ENCODE assay signal across 12 cellular contexts in the genomic region with DNA sequence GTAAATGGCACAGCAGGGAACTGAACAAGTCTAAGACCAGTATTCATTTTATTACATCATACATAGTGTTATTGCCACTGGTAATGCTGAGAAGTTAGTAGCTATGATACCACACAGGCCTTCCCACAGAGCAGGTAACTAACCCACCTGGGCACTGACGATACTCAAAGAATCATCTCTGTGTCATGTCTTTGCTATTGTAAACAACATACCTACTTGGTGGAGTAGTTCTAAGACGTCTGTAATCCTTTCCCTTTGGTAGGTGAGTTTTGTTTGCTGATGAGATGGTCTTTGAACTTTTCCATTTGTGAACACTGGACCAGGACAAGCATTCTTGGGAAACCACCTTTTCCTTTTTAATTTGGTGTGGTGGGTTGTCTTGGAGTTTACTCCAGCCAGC. TPM values are rescaled to one million over a fixed set of nuclear protein-coding genes. Genes with fewer than 3 reads are reported as not detected.
DNase-seq lines count a peak whose midpoint lies in the region; ATAC-seq, FAIRE-seq and TF ChIP-seq lines count a peak whose summit lies in the region.
"Had no signal": no experiment of that assay in that cellular context is flagged by ENCODE, and none has a peak within 500 bp of the region (broad histone marks: within the 10 kb centered on the region; RNA-seq: fewer than 3 reads in every experiment).

No MANE protein-coding gene starts in this region.

- no peak for TF ChIP-seq RAD21 in K562 (CRISPR knock-in tag; conservative IDR thresholded peaks at IDR 0.05 in 1 of 2, IDR thresholded peaks at IDR 0.05 in 1 of 2)

- H3K27me3 ChIP-seq in DOHH2 (ENCODE audit: control insufficient read depth, low read length) = no peaks in the 10 kb centered on the region
- no peaks in the 10 kb centered on the region for H3K27me3 ChIP-seq in MM.1S (replicated peaks; ENCODE audit: insufficient read depth, low read length)
- H3K27me3 ChIP-seq in K562 (ENCODE audit: control insufficient read depth in 2 of 2, insufficient read depth in 2 of 2, low read length in 2 of 2) = no peaks in the 10 kb centered on the region
- no peaks in the 10 kb centered on the region for H3K27me3 ChIP-seq in right lobe of liver
- no peaks in the 10 kb centered on the region for H3K27me3 ChIP-seq in body of pancreas
- H3K27me3 ChIP-seq: tibial nerve had no signal

- H3K9me3 ChIP-seq in DOHH2 (ENCODE audit: control insufficient read depth, insufficient read depth, low read length) (no peaks in the 10 kb centered on the region), MM.1S (replicated peaks; ENCODE audit: insufficient read depth, low read length) (no peaks in the 10 kb centered on the region), K562 (replicated peaks; ENCODE audit: control insufficient read depth, insufficient read depth, low read depth, low read length) (no peaks in the 10 kb centered on the region), right lobe of liver (no peaks in the 10 kb centered on the region), body of pancreas (no peaks in the 10 kb centered on the region)
- H3K9me3 ChIP-seq: tibial nerve had no signal

- in situ Hi-C loops in K562 (cut with MboI) = no loop called here

- CTCF ChIA-PET in K562 (lab: Yijun Ruan, JAX; ENCODE audit: low intra/inter-chr PET ratio) = no interaction called here

- H3K4me1 ChIP-seq in DOHH2 (ENCODE audit: control insufficient read depth, low read length) = peaks cover 78% of the 10 kb centered on the region
- peaks cover 25% of the 10 kb centered on the region for H3K4me1 ChIP-seq in MM.1S (ENCODE audit: low read length)
- H3K4me1 ChIP-seq in K562 (replicated peaks in 1 of 2; ENCODE audit: control insufficient read depth in 2 of 2, insufficient read depth in 2 of 2, low read length in 2 of 2) = no peaks in the 10 kb centered on the region
- H3K4me1 ChIP-seq in right lobe of liver = peaks cover 0 to 28% (median 8%) of the 10 kb centered on the region in 4 donors
- no peaks in the 10 kb centered on the region for H3K4me1 ChIP-seq in body of pancreas

- peaks cover 85% of the 10 kb centered on the region for H3K36me3 ChIP-seq in DOHH2 (ENCODE audit: control insufficient read depth, low read length)
- H3K36me3 ChIP-seq in MM.1S (replicated peaks; ENCODE audit: insufficient read depth, low read length) = peaks cover 12% of the 10 kb centered on the region; the same call in 1 of the 2 replicates
- H3K36me3 ChIP-seq in K562 (ENCODE audit: control insufficient read depth, insufficient read depth, low read length) = peaks cover 97% of the 10 kb centered on the region
- peaks cover 0 to 9% (median 0%) of the 10 kb centered on the region in 4 donors for H3K36me3 ChIP-seq in right lobe of liver
- H3K36me3 ChIP-seq in body of pancreas (replicated peaks in 1 of 2; ENCODE audit: insufficient read depth in 1 of 2, low read depth in 2 of 2) = no peaks in the 10 kb centered on the region

- H3K79me2 ChIP-seq in DOHH2 (ENCODE audit: control insufficient read depth, low read length) (peaks cover 29% of the 10 kb centered on the region), MM.1S (ENCODE audit: low read length) (peaks cover 28% of the 10 kb centered on the region), K562 (ENCODE audit: control insufficient read depth, insufficient read depth, low read length) (no peaks in the 10 kb centered on the region)

- H3F3A ChIP-seq in DOHH2 (ENCODE audit: control insufficient read depth, insufficient read depth) (peaks cover 29% of the 10 kb centered on the region), MM.1S (ENCODE audit: insufficient read depth, low read length) (peaks cover 30% of the 10 kb centered on the region)

- TF ChIP-seq POLR2A in K562 (conservative IDR thresholded peaks at IDR 0.05) (no peak), right lobe of liver (IDR thresholded peaks at IDR 0.05) (no peak), body of pancreas (IDR thresholded peaks at IDR 0.05) (no peak)

- no peak for DNase-seq in MM.1S
- no peak for DNase-seq in K562 (ENCODE audit: extremely low read depth in 1 of 4, low spot score in 3 of 4)
- DNase-seq in right lobe of liver = no peak
- DNase-seq in body of pancreas = no peak
- DNase-seq in 8988T = no peak
- DNase-seq in DMS53 treated with DMSO at 0.1 percent for 48 hours (lab: John Stamatoyannopoulos, UW; ENCODE audit: unreplicated experiment) = no peak
- no peak for DNase-seq in SKM-1 (lab: John Stamatoyannopoulos, UW; ENCODE audit: unreplicated experiment)
- DNase-seq: NCI-H446 had no signal

- H4K20me1 ChIP-seq in DOHH2 (ENCODE audit: control insufficient read depth, insufficient read depth, low read depth, low read length) (no peaks in the 10 kb centered on the region), MM.1S (ENCODE audit: insufficient read depth, low read length) (no peaks in the 10 kb centered on the region), K562 (replicated peaks; ENCODE audit: control insufficient read depth, insufficient read depth, low read length) (no peaks in the 10 kb centered on the region)

- H3K4me2 ChIP-seq in DOHH2 (ENCODE audit: low read length) = peak overlapping the region; percentile 84
- peak overlapping the region; percentile 42 for H3K4me2 ChIP-seq in MM.1S (ENCODE audit: low read depth, low read length)
- no peak overlapping the region for H3K4me2 ChIP-seq in K562 (ENCODE audit: insufficient read depth, low read length)

- WGBS in K562 (ENCODE audit: insufficient coverage, low coverage, missing lambda C conversion rate) = 90% methylated on average over 2 of the region's 2 CpGs
- 49% methylated on average over 2 of the region's 2 CpGs for WGBS in right lobe of liver (ENCODE audit: insufficient coverage, low coverage, low lambda C conversion rate, missing lambda C conversion rate)
- WGBS in body of pancreas, 2 donors = 53 to 67% methylated on average over 2 of the region's 2 CpGs

- POLR2A ChIA-PET in K562 (lab: Yijun Ruan, JAX) = no interaction called here

- no peak for TF ChIP-seq EP300 in K562 (IDR thresholded peaks at IDR 0.05; ENCODE audit: low read length)

- peak overlapping the region; percentile 63 for H3K4me3 ChIP-seq in DOHH2 (ENCODE audit: low read length)
- peak overlapping the region; percentile 28; the same call in 1 of the 2 replicates for H3K4me3 ChIP-seq in MM.1S (ENCODE audit: low read length)
- no peak overlapping the region for H3K4me3 ChIP-seq in K562
- H3K4me3 ChIP-seq in right lobe of liver = no peak overlapping the region
- no peak overlapping the region for H3K4me3 ChIP-seq in body of pancreas
- H3K4me3 ChIP-seq: tibial nerve had no signal

- peak; percentile 40 for FAIRE-seq in K562 (lab: Jason Lieb, UNC)
- FAIRE-seq: colon, D721Med had no signal

- no TSS peak for BruUV-seq in K562 (replicated peaks; lab: Mats Ljungman, UMichigan)

- no peaks in the 10 kb centered on the region for H3K9me2 ChIP-seq in DOHH2 (replicated peaks; ENCODE audit: control insufficient read depth, low read length)
- H3K9me2 ChIP-seq in MM.1S (replicated peaks; ENCODE audit: insufficient read depth, low read length) = no peaks in the 10 kb centered on the region

- intact Hi-C loops in K562 (cut with micrococcal nuclease) = no loop called here
- intact Hi-C loops in right lobe of liver (cut with DNase I) = no loop called here
- intact Hi-C loops in body of pancreas (cut with DNase I) = no loop called here

- peak overlapping the region; percentile 44 for H3K9ac ChIP-seq in MM.1S (ENCODE audit: low read length)
- no peak overlapping the region for H3K9ac ChIP-seq in K562 (ENCODE audit: insufficient read depth in 1 of 2, low read depth in 2 of 2, low read length in 2 of 2)

- TF ChIP-seq CTCF in DOHH2 (IDR thresholded peaks at IDR 0.05; ENCODE audit: low read depth, low read length, poor library complexity, severe bottlenecking) (no peak), MM.1S (IDR thresholded peaks at IDR 0.05; ENCODE audit: low read length) (no peak), K562 (IDR thresholded peaks at IDR 0.05 in 2 of 3, conservative IDR thresholded peaks at IDR 0.05 in 1 of 3; ENCODE audit: insufficient read depth in 2 of 3, low read depth in 1 of 3, low read length in 3 of 3) (no peak), right lobe of liver (IDR thresholded peaks at IDR 0.05) (no peak), body of pancreas (IDR thresholded peaks at IDR 0.05) (no peak)

- no peak overlapping the region for H2AFZ ChIP-seq in MM.1S (ENCODE audit: low read length)
- H2AFZ ChIP-seq in K562 (ENCODE audit: low read depth, low read length) = no peak overlapping the region

- ATAC-seq in K562 (no peak), right lobe of liver (peak in 1 of 4 donors; percentile 34), body of pancreas (no peak)

- H3K27ac ChIP-seq in DOHH2 (ENCODE audit: low read depth, low read length) (peak overlapping the region; percentile 97), MM.1S (ENCODE audit: low read length) (peak overlapping the region; percentile 89), K562 (ENCODE audit: extremely low read depth, low read depth, low read length) (no peak overlapping the region), right lobe of liver (peak overlapping the region in 2 of 3 donors; percentile 5 to 6), body of pancreas (no peak overlapping the region)

- H3K9me1 ChIP-seq in K562 (ENCODE audit: control insufficient read depth, insufficient read depth, low read length) = no peaks in the 10 kb centered on the region

RNA-seq across cellular contexts. Expression of a gene that starts 40.9 kb away (rescaled TPM):
- 36.2 and 51.4 TPM in 2 replicates for total RNA-seq in K562 (2011; cell fraction: chromatin; rRNA removed; ENCODE audit: low replicate concordance)
- total RNA-seq in K562 (2011; cell fraction: nucleolus; rRNA removed) = 23.7 and 29.5 TPM in 2 replicates
- total RNA-seq in K562 (2011; cell fraction: nucleoplasm; rRNA removed) = 31.1 and 36.9 TPM in 2 replicates
- total RNA-seq in K562 (2014; rRNA removed) (44.9 and 48.4 TPM in 2 replicates), K562 (2014; rRNA removed; fragmentation: Illumina TruSeq; extraction: Trizol) (35.7 and 36.6 TPM in 2 replicates), K562 (2015; rRNA removed; fragmentation: Illumina TruSeq; extraction: Trizol) (42.8 and 45.3 TPM in 2 replicates), K562 (2021) (30.9 and 36.5 TPM in 2 replicates), right lobe of liver (10 to 100 TPM in 2 of 6 experiments, 1 to 10 TPM in 4; 2.3 to 15.9 (median 4.1) TPM), body of pancreas (1 to 10 TPM; 1.6 to 9.3 TPM)
- polyA plus RNA-seq in K562 (2011; rRNA removed) (48.0 and 59.5 TPM in 2 replicates), K562 (2014; fragmentation: Illumina TruSeq; extraction: Trizol) (32.4 and 48.3 TPM in 2 replicates), K562 (2014; fragmentation: Nextera tagmentation; extraction: Ambion mirVana) (10 to 100 TPM; 11.0 to 18.2 TPM), K562 (2014; rRNA removed) (52.2 and 55.6 TPM in 2 replicates)
- 28.5 and 38.2 TPM in 2 replicates for polyA plus RNA-seq in K562 (2011; cell fraction: cytosol; rRNA removed)
- polyA plus RNA-seq in K562 (2011; cell fraction: nucleus; rRNA removed) = 50.4 and 58.2 TPM in 2 replicates
- 15.5 and 23.2 TPM in 2 replicates for polyA plus RNA-seq in K562 (2012)
- 45.0 and 56.8 TPM in 2 replicates for polyA minus RNA-seq in K562 (2011; rRNA and poly(A)+ RNA removed)
- 10.6 and 19.2 TPM in 2 replicates for polyA minus RNA-seq in K562 (2011; cell fraction: cytosol; rRNA and poly(A)+ RNA removed)
- 24.8 and 41.7 TPM in 2 replicates for polyA minus RNA-seq in K562 (2011; cell fraction: nucleus; rRNA and poly(A)+ RNA removed)

Comparison
In these comparisons a context has a peak if more than half of its experiments do, and no peak if none do; other contexts are left out.
1. H3K27ac ChIP-seq: peak in DOHH2 (single experiment), MM.1S (single experiment) and right lobe of liver (2 of 3); none in K562 (single experiment) and body of pancreas (0 of 4).
2. H3K4me3 ChIP-seq: peak in DOHH2 (single experiment) and MM.1S (single experiment); none in K562 (single experiment), right lobe of liver (0 of 3) and body of pancreas (0 of 2).